In the genomic region with DNA sequence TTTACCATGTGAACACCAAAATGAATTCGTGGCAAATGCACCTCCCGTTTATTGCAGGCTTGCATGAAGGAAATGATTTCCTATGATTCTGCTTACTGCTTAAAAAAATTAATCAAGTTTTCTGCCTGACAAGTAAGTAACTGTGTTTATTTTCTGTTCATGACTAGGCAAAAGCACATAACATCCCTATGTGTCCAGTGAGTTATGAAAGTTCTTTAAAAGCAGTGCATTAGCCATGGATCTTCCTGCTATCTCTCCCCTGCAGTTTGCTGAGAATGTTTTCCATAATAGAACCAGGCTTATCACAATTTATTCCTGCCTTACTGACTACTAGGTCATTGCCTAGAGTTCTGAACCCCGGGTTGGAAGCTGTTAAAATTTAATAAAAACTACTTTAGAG, we compare ENCODE assay signal across 1 cellular context.
TF ChIP-seq lines count a peak whose summit lies in the region.

No MANE protein-coding gene starts in this region.

TF ChIP-seq in HepG2, 621 proteins besides CTCF, POLR2A, EP300 and RAD21:
- 0 out of 2 replicates have a peak, but pooled peaks have one; percentile 18 for TF ChIP-seq POLR2G (IDR thresholded peaks at IDR 0.05; ENCODE audit: low read depth, low read length)
- peak; percentile 16 for TF ChIP-seq RBFOX2 (IDR thresholded peaks at IDR 0.05; ENCODE audit: low read depth, low read length)
- TF ChIP-seq, protein P1, sequence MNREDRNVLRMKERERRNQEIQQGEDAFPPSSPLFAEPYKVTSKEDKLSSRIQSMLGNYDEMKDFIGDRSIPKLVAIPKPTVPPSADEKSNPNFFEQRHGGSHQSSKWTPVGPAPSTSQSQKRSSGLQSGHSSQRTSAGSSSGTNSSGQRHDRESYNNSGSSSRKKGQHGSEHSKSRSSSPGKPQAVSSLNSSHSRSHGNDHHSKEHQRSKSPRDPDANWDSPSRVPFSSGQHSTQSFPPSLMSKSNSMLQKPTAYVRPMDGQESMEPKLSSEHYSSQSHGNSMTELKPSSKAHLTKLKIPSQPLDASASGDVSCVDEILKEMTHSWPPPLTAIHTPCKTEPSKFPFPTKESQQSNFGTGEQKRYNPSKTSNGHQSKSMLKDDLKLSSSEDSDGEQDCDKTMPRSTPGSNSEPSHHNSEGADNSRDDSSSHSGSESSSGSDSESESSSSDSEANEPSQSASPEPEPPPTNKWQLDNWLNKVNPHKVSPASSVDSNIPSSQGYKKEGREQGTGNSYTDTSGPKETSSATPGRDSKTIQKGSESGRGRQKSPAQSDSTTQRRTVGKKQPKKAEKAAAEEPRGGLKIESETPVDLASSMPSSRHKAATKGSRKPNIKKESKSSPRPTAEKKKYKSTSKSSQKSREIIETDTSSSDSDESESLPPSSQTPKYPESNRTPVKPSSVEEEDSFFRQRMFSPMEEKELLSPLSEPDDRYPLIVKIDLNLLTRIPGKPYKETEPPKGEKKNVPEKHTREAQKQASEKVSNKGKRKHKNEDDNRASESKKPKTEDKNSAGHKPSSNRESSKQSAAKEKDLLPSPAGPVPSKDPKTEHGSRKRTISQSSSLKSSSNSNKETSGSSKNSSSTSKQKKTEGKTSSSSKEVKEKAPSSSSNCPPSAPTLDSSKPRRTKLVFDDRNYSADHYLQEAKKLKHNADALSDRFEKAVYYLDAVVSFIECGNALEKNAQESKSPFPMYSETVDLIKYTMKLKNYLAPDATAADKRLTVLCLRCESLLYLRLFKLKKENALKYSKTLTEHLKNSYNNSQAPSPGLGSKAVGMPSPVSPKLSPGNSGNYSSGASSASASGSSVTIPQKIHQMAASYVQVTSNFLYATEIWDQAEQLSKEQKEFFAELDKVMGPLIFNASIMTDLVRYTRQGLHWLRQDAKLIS (CRISPR knock-in tag; IDR thresholded peaks at IDR 0.05): 0 out of 2 replicates have a peak, but pooled peaks have one; percentile 6
- TF ChIP-seq, protein P2, sequence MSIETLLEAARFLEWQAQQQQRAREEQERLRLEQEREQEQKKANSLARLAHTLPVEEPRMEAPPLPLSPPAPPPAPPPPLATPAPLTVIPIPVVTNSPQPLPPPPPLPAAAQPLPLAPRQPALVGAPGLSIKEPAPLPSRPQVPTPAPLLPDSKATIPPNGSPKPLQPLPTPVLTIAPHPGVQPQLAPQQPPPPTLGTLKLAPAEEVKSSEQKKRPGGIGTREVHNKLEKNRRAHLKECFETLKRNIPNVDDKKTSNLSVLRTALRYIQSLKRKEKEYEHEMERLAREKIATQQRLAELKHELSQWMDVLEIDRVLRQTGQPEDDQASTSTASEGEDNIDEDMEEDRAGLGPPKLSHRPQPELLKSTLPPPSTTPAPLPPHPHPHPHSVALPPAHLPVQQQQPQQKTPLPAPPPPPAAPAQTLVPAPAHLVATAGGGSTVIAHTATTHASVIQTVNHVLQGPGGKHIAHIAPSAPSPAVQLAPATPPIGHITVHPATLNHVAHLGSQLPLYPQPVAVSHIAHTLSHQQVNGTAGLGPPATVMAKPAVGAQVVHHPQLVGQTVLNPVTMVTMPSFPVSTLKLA (IDR thresholded peaks at IDR 0.05): peak; percentile 26; the same call in 1 of the 2 replicates
- TF ChIP-seq, protein P3, sequence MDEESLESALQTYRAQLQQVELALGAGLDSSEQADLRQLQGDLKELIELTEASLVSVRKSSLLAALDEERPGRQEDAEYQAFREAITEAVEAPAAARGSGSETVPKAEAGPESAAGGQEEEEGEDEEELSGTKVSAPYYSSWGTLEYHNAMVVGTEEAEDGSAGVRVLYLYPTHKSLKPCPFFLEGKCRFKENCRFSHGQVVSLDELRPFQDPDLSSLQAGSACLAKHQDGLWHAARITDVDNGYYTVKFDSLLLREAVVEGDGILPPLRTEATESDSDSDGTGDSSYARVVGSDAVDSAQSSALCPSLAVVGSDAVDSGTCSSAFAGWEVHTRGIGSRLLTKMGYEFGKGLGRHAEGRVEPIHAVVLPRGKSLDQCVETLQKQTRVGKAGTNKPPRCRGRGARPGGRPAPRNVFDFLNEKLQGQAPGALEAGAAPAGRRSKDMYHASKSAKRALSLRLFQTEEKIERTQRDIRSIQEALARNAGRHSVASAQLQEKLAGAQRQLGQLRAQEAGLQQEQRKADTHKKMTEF (CRISPR knock-in tag; IDR thresholded peaks at IDR 0.05): 0 out of 2 replicates have a peak, but pooled peaks have one; percentile 1
- TF ChIP-seq HES4 (CRISPR knock-in tag; IDR thresholded peaks at IDR 0.05; ENCODE audit: borderline replicate concordance): no peak
